Comparison of ENCODE assay signal across 35 cellular contexts in genomic region chr20:11588875-11589274, GRCh38.
"Had no signal": no experiment of that assay in that cellular context is flagged by ENCODE, and none has a peak within 500 bp of the region (broad histone marks: within the 10 kb centered on the region; RNA-seq: fewer than 3 reads in every experiment).

No MANE protein-coding gene starts in this region.

- H3K9me3 ChIP-seq: MG63 had no signal

- DNase-seq: Karpas-422, Kasumi-1, MG63, MM.1S, MV-4-11, NCI-H1048, NCI-H1092, NCI-H1092 treated with DMSO at 0.1 percent for 48 hours, NCI-H1105, NCI-H1105 treated with DMSO at 0.1 percent for 48 hours, NCI-H1417, NCI-H1417 treated with DMSO at 0.1 percent for 48 hours, NCI-H1436, NCI-H1436 treated with DMSO at 0.1 percent for 48 hours, NCI-H146, NCI-H1694 treated with DMSO at 0.1 percent for 48 hours, NCI-H187, NCI-H187 treated with DMSO at 0.1 percent for 48 hours, NCI-H1930, NCI-H2029, NCI-H2029 treated with DMSO at 0.1 percent for 48 hours, NCI-H2081, NCI-H2081 treated with DMSO at 0.1 percent for 48 hours, NCI-H2107, NCI-H2171, NCI-H2171 treated with DMSO at 0.1 percent for 48 hours, NCI-H2227 treated with DMSO at 0.1 percent for 48 hours, NCI-H226, NCI-H345, NCI-H446, NCI-H446 treated with DMSO at 0.1 percent for 48 hours, NCI-H510A, NCI-H524, NCI-H524 treated with DMSO at 0.1 percent for 48 hours had no signal

- H3K27me3 ChIP-seq: MG63 had no signal

- H3K9ac ChIP-seq: KMS-11 had no signal

- H3K4me2 ChIP-seq: KMS-11 had no signal

- H3K27ac ChIP-seq: KMS-11 had no signal

- H3K36me3 ChIP-seq: MG63 had no signal

- H3K4me3 ChIP-seq: MG63 had no signal
